ENCODE assay signal across 11 cellular contexts in the genomic region with DNA sequence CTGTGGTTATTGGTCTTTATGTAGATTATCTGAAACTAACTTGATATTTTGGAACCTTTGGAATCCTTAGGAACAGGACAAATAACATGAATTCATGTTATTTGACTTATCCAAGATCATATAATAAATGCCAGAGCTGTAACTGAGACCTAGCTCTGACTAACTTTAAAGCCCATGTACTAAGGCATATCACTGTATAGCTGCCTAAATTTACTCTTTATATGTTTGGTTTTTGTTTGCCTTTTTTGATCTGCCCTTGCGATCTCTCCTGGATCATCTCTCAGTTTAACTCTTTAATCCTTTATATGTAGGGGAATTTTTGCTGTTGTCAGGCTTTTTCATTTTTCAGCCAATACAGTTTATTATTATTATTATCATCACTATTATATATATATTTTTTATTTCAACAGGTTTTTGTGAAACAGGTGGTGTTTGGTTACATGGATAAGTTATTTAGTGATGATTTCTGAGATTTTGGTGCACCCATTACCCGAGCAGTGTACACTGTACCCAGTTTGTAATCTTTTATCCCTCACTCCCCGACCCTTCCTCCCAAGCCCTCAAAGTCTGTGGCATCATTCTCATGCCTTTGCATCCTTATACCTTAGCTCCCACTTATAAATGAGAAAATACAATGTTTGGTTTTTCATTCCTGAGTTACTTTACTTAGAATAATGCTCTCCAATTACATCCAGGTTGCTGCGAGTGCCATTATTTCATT.
"Had no signal": no experiment of that assay in that cellular context is flagged by ENCODE, and none has a peak within 500 bp of the region (broad histone marks: within the 10 kb centered on the region; RNA-seq: fewer than 3 reads in every experiment).

No MANE protein-coding gene starts in this region.

- H3K27me3 Mint-ChIP-seq: naive thymus-derived CD4-positive, alpha-beta T cell had no signal

- H3K4me3 Mint-ChIP-seq: naive thymus-derived CD4-positive, alpha-beta T cell; stimulated activated effector memory CD8-positive, alpha-beta T cell treated with anti-CD3 and anti-CD28 coated beads, Interleukin-12 subunit alpha, Interleukin-12 subunit beta, amount 100 ng/mL, for 72 hours had no signal

- H3K36me3 Mint-ChIP-seq: stimulated activated effector memory CD8-positive, alpha-beta T cell treated with anti-CD3 and anti-CD28 coated beads, Interleukin-12 subunit alpha, Interleukin-12 subunit beta, amount 100 ng/mL, for 72 hours had no signal

- H3K27ac Mint-ChIP-seq: stimulated activated effector memory CD8-positive, alpha-beta T cell treated with anti-CD3 and anti-CD28 coated beads, Interleukin-12 subunit alpha, Interleukin-12 subunit beta, amount 100 ng/mL, for 72 hours had no signal

- DNase-seq: activated CD8-positive, alpha-beta memory T cell treated with anti-CD3 and anti-CD28 coated beads for 24 hours; activated effector memory CD4-positive, alpha-beta T cell treated with anti-CD3 and anti-CD28 coated beads, Interleukin-2, amount 50 U/mL, for 16 hours; activated T-cell treated with anti-CD3 and anti-CD28 coated beads, Interleukin-2, amount 50 U/mL, for 1 hour; left colon; nucleus accumbens; right lobe of liver; T-helper 9 cell; transverse colon had no signal

- FAIRE-seq: astrocyte had no signal

- H3K9me3 Mint-ChIP-seq: stimulated activated effector memory CD8-positive, alpha-beta T cell treated with anti-CD3 and anti-CD28 coated beads, Interleukin-12 subunit alpha, Interleukin-12 subunit beta, amount 100 ng/mL, for 72 hours had no signal

- ATAC-seq: left colon; naive thymus-derived CD4-positive, alpha-beta T cell; right lobe of liver; stimulated activated effector memory CD8-positive, alpha-beta T cell treated with anti-CD3 and anti-CD28 coated beads, Interleukin-12 subunit alpha, Interleukin-12 subunit beta, amount 100 ng/mL, for 72 hours had no signal
